Comparison of ENCODE assay signal across 13 cellular contexts in genomic region chr20:1758765-1759164, GRCh38.
DNase-seq lines count a peak whose midpoint lies in the region; ATAC-seq, FAIRE-seq and TF ChIP-seq lines count a peak whose summit lies in the region.
"Had no signal": no experiment of that assay in that cellular context is flagged by ENCODE, and none has a peak within 500 bp of the region (broad histone marks: within the 10 kb centered on the region; RNA-seq: fewer than 3 reads in every experiment).

No MANE protein-coding gene starts in this region.

- H3K27ac ChIP-seq in Peyer's patch (peak overlapping the region in 3 of 4 donors; percentile 9 to 85 (median 72)), kidney (ENCODE audit: low read depth in 2 of 2, low read length in 2 of 2) (peak overlapping the region; percentile 25 to 51), transverse colon (peak overlapping the region; percentile 71 to 76 (median 74)), body of pancreas (no peak overlapping the region)
- H3K27ac ChIP-seq: BLaER1 treated with 17β-estradiol and CSF1 and Interleukin-3, amounts not matched to agents 10 nM and 100 nM had no signal

- no peak overlapping the region for H3K9ac ChIP-seq in kidney (ENCODE audit: low read length in 2 of 2)
- H3K9ac ChIP-seq: BLaER1 treated with 17β-estradiol and CSF1 and Interleukin-3, amounts not matched to agents 10 nM and 100 nM had no signal

- no peak for FAIRE-seq in kidney (lab: Jason Lieb, UNC)

- no peak overlapping the region for H3K4me3 ChIP-seq in Peyer's patch
- no peak overlapping the region for H3K4me3 ChIP-seq in kidney (ENCODE audit: low read length in 2 of 2)
- no peak overlapping the region for H3K4me3 ChIP-seq in transverse colon
- H3K4me3 ChIP-seq in body of pancreas: no peak overlapping the region
- H3K4me3 ChIP-seq: BLaER1 treated with 17β-estradiol and CSF1 and Interleukin-3, amounts not matched to agents 10 nM and 100 nM; GM23338 had no signal

- intact Hi-C loops in kidney (cut with DNase I): no loop called here
- intact Hi-C loops in transverse colon (cut with DNase I; ENCODE audit: low total_unique reads): no loop called here
- intact Hi-C loops in body of pancreas (cut with DNase I): no loop called here

- no peak overlapping the region for H3K4me3 Mint-ChIP-seq in nephron
- H3K4me3 Mint-ChIP-seq: CD4-positive, CD25-positive, alpha-beta regulatory T cell; GM23338 had no signal

- no peak for TF ChIP-seq CTCF in Peyer's patch (IDR thresholded peaks at IDR 0.05)
- no peak for TF ChIP-seq CTCF in kidney (IDR thresholded peaks at IDR 0.05; ENCODE audit: borderline replicate concordance, extremely low read depth, insufficient read depth)
- TF ChIP-seq CTCF in nephron (IDR thresholded peaks at IDR 0.05; ENCODE audit: unreplicated experiment in 3 of 3): no peak
- TF ChIP-seq CTCF in transverse colon (IDR thresholded peaks at IDR 0.05): no peak
- no peak for TF ChIP-seq CTCF in body of pancreas (IDR thresholded peaks at IDR 0.05)

- peak overlapping the region; percentile 96 to 99 (median 97) for H3K27ac Mint-ChIP-seq in nephron
- H3K27ac Mint-ChIP-seq: GM23338 had no signal

- DNase-seq in Peyer's patch (no peak), kidney (no peak), transverse colon (no peak), NCI-H1105 (lab: John Stamatoyannopoulos, UW) (no peak), body of pancreas (no peak)
- DNase-seq: ACHN; CD4-positive, CD25-positive, alpha-beta regulatory T cell; DMS53; H7 had no signal

- H3K36me3 Mint-ChIP-seq in nephron (ENCODE audit: low read depth): no peaks in the 10 kb centered on the region
- H3K36me3 Mint-ChIP-seq: CD4-positive, CD25-positive, alpha-beta regulatory T cell had no signal

- peaks cover 0 to 13% (median 0%) of the 10 kb centered on the region in 4 donors for H3K4me1 ChIP-seq in Peyer's patch
- H3K4me1 ChIP-seq in kidney (ENCODE audit: control insufficient read depth in 1 of 2, insufficient read depth in 1 of 2, low read depth in 1 of 2, low read length in 2 of 2): peaks cover 0 to 11% of the 10 kb centered on the region in 2 donors
- H3K4me1 ChIP-seq in transverse colon: peaks cover 0 to 32% (median 13%) of the 10 kb centered on the region in 4 donors
- no peaks in the 10 kb centered on the region for H3K4me1 ChIP-seq in body of pancreas

- H3K4me1 Mint-ChIP-seq in nephron: peaks cover 8% of the 10 kb centered on the region

- no peak for TF ChIP-seq POLR2A in Peyer's patch (IDR thresholded peaks at IDR 0.05)
- TF ChIP-seq POLR2A in transverse colon (IDR thresholded peaks at IDR 0.05): no peak
- no peak for TF ChIP-seq POLR2A in body of pancreas (IDR thresholded peaks at IDR 0.05)

- ATAC-seq in body of pancreas: no peak
- ATAC-seq in GM21360 (IDR thresholded peaks at IDR 0.05; ENCODE audit: unreplicated experiment): no peak
- ATAC-seq: GM23338 had no signal

- H3K9me3 ChIP-seq in Peyer's patch (no peaks in the 10 kb centered on the region), kidney (ENCODE audit: control insufficient read depth in 1 of 2, low read length in 2 of 2) (no peaks in the 10 kb centered on the region), transverse colon (no peaks in the 10 kb centered on the region), body of pancreas (no peaks in the 10 kb centered on the region)
- H3K9me3 ChIP-seq: BLaER1 treated with 17β-estradiol and CSF1 and Interleukin-3, amounts not matched to agents 10 nM and 100 nM had no signal

- H3K36me3 ChIP-seq in Peyer's patch (no peaks in the 10 kb centered on the region), kidney (ENCODE audit: control insufficient read depth in 1 of 2, insufficient read depth in 2 of 2, low read length in 2 of 2) (no peaks in the 10 kb centered on the region), transverse colon (no peaks in the 10 kb centered on the region), body of pancreas (replicated peaks in 1 of 2; ENCODE audit: insufficient read depth in 1 of 2, low read depth in 2 of 2) (no peaks in the 10 kb centered on the region)
- H3K36me3 ChIP-seq: BLaER1 treated with 17β-estradiol and CSF1 and Interleukin-3, amounts not matched to agents 10 nM and 100 nM had no signal

- in situ Hi-C loops in transverse colon (cut with MboI; ENCODE audit: low pct_ligation_motif_present in 1 of 4, low pct_unique_long_range_greater_than_20kb in 1 of 4, low sequenced_read_pairs in 3 of 4): loop anchor here in 1 of 4 donors (25.0 kb wide), 2 partner anchors 246 to 404 kb away; no protein-coding TSS in a partner anchor

- no peaks in the 10 kb centered on the region for H3K27me3 ChIP-seq in Peyer's patch
- H3K27me3 ChIP-seq in transverse colon: no peaks in the 10 kb centered on the region
- H3K27me3 ChIP-seq in body of pancreas: no peaks in the 10 kb centered on the region
- H3K27me3 ChIP-seq: BLaER1 treated with 17β-estradiol and CSF1 and Interleukin-3, amounts not matched to agents 10 nM and 100 nM had no signal

- WGBS in transverse colon (ENCODE audit: low coverage in 1 of 2), 2 donors: 36 to 59% methylated on average over 2 of the region's 2 CpGs
- WGBS in body of pancreas, 2 donors: 45 to 51% methylated on average over 2 of the region's 2 CpGs

- no peaks in the 10 kb centered on the region for H3K27me3 Mint-ChIP-seq in nephron (ENCODE audit: low read depth)

- TF ChIP-seq EP300 in transverse colon (IDR thresholded peaks at IDR 0.05; ENCODE audit: low read depth): no peak

- no peaks in the 10 kb centered on the region for H3K9me3 Mint-ChIP-seq in nephron
- H3K9me3 Mint-ChIP-seq: GM23338 had no signal

Comparison
In these comparisons a context has a peak if more than half of its experiments do, and no peak if none do; other contexts are left out.
1. H3K27ac ChIP-seq: peak in Peyer's patch (3 of 4), kidney (2 of 2) and transverse colon (4 of 4); none in body of pancreas (0 of 4).